24 cellular contexts compared by ENCODE assay signal in the genomic region with DNA sequence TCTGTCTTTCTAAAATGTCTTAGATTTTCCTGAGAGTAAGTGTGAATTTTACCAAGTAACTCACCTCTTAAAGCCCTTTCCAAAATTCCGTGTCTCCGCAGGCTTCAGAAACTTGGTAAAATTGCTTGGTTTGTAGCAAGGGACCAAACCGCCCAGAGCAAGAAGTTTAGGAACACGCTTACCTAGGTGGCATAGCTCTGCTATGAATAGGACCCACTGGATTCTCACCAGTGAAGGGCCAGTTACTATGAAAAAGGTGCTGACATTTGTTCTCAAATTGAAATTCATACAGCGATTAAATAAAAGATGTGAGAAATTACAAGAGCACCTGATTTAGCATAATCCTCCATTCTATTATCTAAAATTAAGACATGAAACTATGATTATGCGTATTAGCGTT. TPM values are rescaled to one million over a fixed set of nuclear protein-coding genes. Genes with fewer than 3 reads are reported as not detected.
A peak's percentile ranks its signal among the peaks of the same experiment; 100 is the strongest.
DNase-seq lines count a peak whose midpoint lies in the region; ATAC-seq and TF ChIP-seq lines count a peak whose summit lies in the region.
"Had no signal": no experiment of that assay in that cellular context is flagged by ENCODE, and none has a peak within 500 bp of the region (broad histone marks: within the 10 kb centered on the region; RNA-seq: fewer than 3 reads in every experiment).

No MANE protein-coding gene starts in this region.

- CTCF ChIA-PET in SK-N-SH (lab: Yijun Ruan, JAX) = interaction anchor here (1.1 to 4.5 kb wide), 8 partner anchors 20 to 503 kb away, joined by 3 to 91 read pairs (median 9); no protein-coding TSS in a partner anchor
- CTCF ChIA-PET in naive thymus-derived CD4-positive, alpha-beta T cell (lab: Charles Lee) = interaction anchor here (0.6 to 4.0 kb wide), 10 partner anchors 8 to 353 kb away, joined by 3 to 53 read pairs (median 6); no protein-coding TSS in a partner anchor

- no peak overlapping the region for H3K4me2 ChIP-seq in SK-N-SH

- no peaks in the 10 kb centered on the region for H3K36me3 ChIP-seq in SK-N-SH (replicated peaks in 1 of 2; ENCODE audit: control insufficient read depth in 1 of 2, insufficient read depth in 2 of 2, low read length in 1 of 2)
- no peaks in the 10 kb centered on the region for H3K36me3 ChIP-seq in HUES6 (ENCODE audit: control insufficient read depth, insufficient read depth, low read length)
- no peaks in the 10 kb centered on the region for H3K36me3 ChIP-seq in naive thymus-derived CD4-positive, alpha-beta T cell (ENCODE audit: control insufficient read depth in 2 of 3, insufficient read depth in 3 of 3, low read length in 3 of 3)
- H3K36me3 ChIP-seq: neutrophil, upper lobe of right lung had no signal

- H3F3A ChIP-seq in SK-N-SH (replicated peaks; ENCODE audit: insufficient read depth) = peaks cover 9% of the 10 kb centered on the region

- no peak overlapping the region for H3K27ac Mint-ChIP-seq in activated T-helper 17 cell treated with anti-CD3 and anti-CD28 coated beads, Interleukin-2, amount 50 U/mL, for 72 hours
- no peak overlapping the region for H3K27ac Mint-ChIP-seq in naive thymus-derived CD4-positive, alpha-beta T cell
- H3K27ac Mint-ChIP-seq: mesothelial cell of epicardium; stimulated activated naive CD8-positive, alpha-beta T cell treated with anti-CD3 and anti-CD28 coated beads, Interleukin-15, Interleukin-2, amounts not matched to agents 100 ng/mL and 50 ng/mL, for 24 hours had no signal

- H3K4me1 ChIP-seq in SK-N-SH (ENCODE audit: control insufficient read depth in 1 of 2, insufficient read depth in 2 of 2, low read depth in 1 of 2, low read length in 1 of 2) = no peaks in the 10 kb centered on the region
- peaks cover 5% of the 10 kb centered on the region for H3K4me1 ChIP-seq in HUES6 (ENCODE audit: control insufficient read depth, insufficient read depth, low read length)
- H3K4me1 ChIP-seq in naive thymus-derived CD4-positive, alpha-beta T cell (ENCODE audit: control insufficient read depth in 2 of 2, insufficient read depth in 2 of 2, low read length in 2 of 2) = no peaks in the 10 kb centered on the region
- H3K4me1 ChIP-seq: upper lobe of right lung had no signal

- 0 out of 2 replicates have a peak overlapping the region, but pooled peaks have one; percentile 56 for H2AFZ ChIP-seq in SK-N-SH (ENCODE audit: low read depth)

- ATAC-seq in SK-N-SH treated with all-trans-retinoic acid at 6 μM for 48 hours (no peak), GM19328 (IDR thresholded peaks at IDR 0.05; ENCODE audit: unreplicated experiment) (no peak)
- ATAC-seq in activated T-helper 17 cell treated with anti-CD3 and anti-CD28 coated beads, Interleukin-2, amount 50 U/mL, for 72 hours (replicated peaks) = no peak
- no peak for ATAC-seq in naive thymus-derived CD4-positive, alpha-beta T cell
- ATAC-seq: upper lobe of right lung had no signal

- POLR2A ChIA-PET in SK-N-SH (lab: Yijun Ruan, JAX) = interaction anchor here (1.2 kb wide), 1 partner anchor 54 kb away, joined by 3 read pairs; no protein-coding TSS in a partner anchor
- POLR2A ChIA-PET in naive thymus-derived CD4-positive, alpha-beta T cell (lab: Charles Lee) = interaction anchor here (0.6 to 2.1 kb wide), 3 partner anchors 56 to 1055 kb away, joined by 3 to 10 read pairs (median 3); no protein-coding TSS in a partner anchor

- no peaks in the 10 kb centered on the region for H3K9me3 Mint-ChIP-seq in activated T-helper 17 cell treated with anti-CD3 and anti-CD28 coated beads, Interleukin-2, amount 50 U/mL, for 72 hours
- no peaks in the 10 kb centered on the region for H3K9me3 Mint-ChIP-seq in naive thymus-derived CD4-positive, alpha-beta T cell
- H3K9me3 Mint-ChIP-seq: central memory CD8-positive, alpha-beta T cell; IgD-negative memory B cell; mesothelial cell of epicardium; stimulated activated naive CD8-positive, alpha-beta T cell treated with anti-CD3 and anti-CD28 coated beads, Interleukin-15, Interleukin-2, amounts not matched to agents 100 ng/mL and 50 ng/mL, for 24 hours had no signal

- peaks cover 11% of the 10 kb centered on the region for H3K27me3 Mint-ChIP-seq in activated T-helper 17 cell treated with anti-CD3 and anti-CD28 coated beads, Interleukin-2, amount 50 U/mL, for 72 hours
- peaks cover 11 to 21% (median 18%) of the 10 kb centered on the region in 5 donors for H3K27me3 Mint-ChIP-seq in naive thymus-derived CD4-positive, alpha-beta T cell
- H3K27me3 Mint-ChIP-seq: IgD-negative memory B cell had no signal

- TF ChIP-seq RAD21 in SK-N-SH (IDR thresholded peaks at IDR 0.05; ENCODE audit: low read length) = no peak

- H3K27me3 ChIP-seq in SK-N-SH (ENCODE audit: insufficient read depth) (no peaks in the 10 kb centered on the region), HUES6 (ENCODE audit: control insufficient read depth, insufficient read depth, low read length) (no peaks in the 10 kb centered on the region)
- H3K27me3 ChIP-seq in naive thymus-derived CD4-positive, alpha-beta T cell (ENCODE audit: control insufficient read depth in 2 of 2, insufficient read depth in 2 of 2, low read length in 2 of 2) = no peaks in the 10 kb centered on the region
- H3K27me3 ChIP-seq: upper lobe of right lung had no signal

- H3K9me3 ChIP-seq in SK-N-SH = no peaks in the 10 kb centered on the region
- H3K9me3 ChIP-seq in HUES6 (ENCODE audit: control insufficient read depth, insufficient read depth, low read depth, low read length) = no peaks in the 10 kb centered on the region
- no peaks in the 10 kb centered on the region for H3K9me3 ChIP-seq in naive thymus-derived CD4-positive, alpha-beta T cell (ENCODE audit: control insufficient read depth in 2 of 3, low read length in 3 of 3)
- H3K9me3 ChIP-seq: neutrophil, upper lobe of right lung had no signal

- TF ChIP-seq CTCF in SK-N-SH (IDR thresholded peaks at IDR 0.05) (no peak), GM10266 (IDR thresholded peaks at IDR 0.05; ENCODE audit: control insufficient read depth, insufficient read depth, low read depth, missing control alignments) (no peak)

- no peaks in the 10 kb centered on the region for H4K20me1 ChIP-seq in SK-N-SH (ENCODE audit: insufficient read depth)

- H3K4me3 Mint-ChIP-seq in activated T-helper 17 cell treated with anti-CD3 and anti-CD28 coated beads, Interleukin-2, amount 50 U/mL, for 72 hours = peak overlapping the region; percentile 63
- peak overlapping the region in 6 of 10 donors; percentile 61 to 85 (median 78) for H3K4me3 Mint-ChIP-seq in naive thymus-derived CD4-positive, alpha-beta T cell

- no peaks in the 10 kb centered on the region for H3K9me2 ChIP-seq in SK-N-SH

- no peaks in the 10 kb centered on the region for H3K4me1 Mint-ChIP-seq in activated T-helper 17 cell treated with anti-CD3 and anti-CD28 coated beads, Interleukin-2, amount 50 U/mL, for 72 hours
- H3K4me1 Mint-ChIP-seq in naive thymus-derived CD4-positive, alpha-beta T cell = peaks cover 0 to 5% (median 0%) of the 10 kb centered on the region in 7 donors
- H3K4me1 Mint-ChIP-seq: central memory CD8-positive, alpha-beta T cell had no signal

- H3K27ac ChIP-seq in SK-N-SH (ENCODE audit: low read depth in 2 of 2, low read length in 1 of 2) = no peak overlapping the region
- H3K27ac ChIP-seq in HUES6 (ENCODE audit: low read depth, low read length) = no peak overlapping the region
- H3K27ac ChIP-seq in naive thymus-derived CD4-positive, alpha-beta T cell (ENCODE audit: low read depth, low read length) = no peak overlapping the region
- H3K27ac ChIP-seq: C4-2B, neutrophil, upper lobe of right lung had no signal

- no peak overlapping the region; a peak in 1 of 4 replicates for H3K4me3 ChIP-seq in SK-N-SH (ENCODE audit: low read depth in 2 of 2, low read length in 1 of 2)
- peak overlapping the region; percentile 53; the same call in 1 of the 2 replicates for H3K4me3 ChIP-seq in HUES6 (ENCODE audit: low read depth, low read length)
- H3K4me3 ChIP-seq in naive thymus-derived CD4-positive, alpha-beta T cell (ENCODE audit: low read length) = no peak overlapping the region

- TF ChIP-seq EP300 in SK-N-SH (IDR thresholded peaks at IDR 0.05; ENCODE audit: borderline replicate concordance in 1 of 2, low read depth in 1 of 2, low read length in 1 of 2) = no peak

- DNase-seq in SK-N-SH (no peak), GM10266 (ENCODE audit: extremely low spot score) (no peak), KG1 (lab: John Stamatoyannopoulos, UW) (no peak)
- no peak for DNase-seq in naive thymus-derived CD4-positive, alpha-beta T cell
- DNase-seq: 8988T, amniotic stem cell, DMS79 treated with DMSO at 0.1 percent for 48 hours, kidney glomerular epithelial cell, NCI-H1092, NCI-H2081 treated with DMSO at 0.1 percent for 48 hours, NCI-H526 treated with DMSO at 0.1 percent for 48 hours, SW 1271, upper lobe of right lung had no signal

- intact Hi-C loops in naive thymus-derived CD4-positive, alpha-beta T cell (cut with micrococcal nuclease) = no loop called here

- no peaks in the 10 kb centered on the region for H3K79me2 ChIP-seq in SK-N-SH (ENCODE audit: insufficient read depth)

- WGBS in SK-N-SH (ENCODE audit: low lambda C conversion rate) = 86% methylated on average over 7 of the region's 7 CpGs

- H3K36me3 Mint-ChIP-seq in activated T-helper 17 cell treated with anti-CD3 and anti-CD28 coated beads, Interleukin-2, amount 50 U/mL, for 72 hours (ENCODE audit: low read depth) = no peaks in the 10 kb centered on the region
- H3K36me3 Mint-ChIP-seq in naive thymus-derived CD4-positive, alpha-beta T cell = no peaks in the 10 kb centered on the region
- H3K36me3 Mint-ChIP-seq: IgD-negative memory B cell, mesothelial cell of epicardium had no signal

- H3K9ac ChIP-seq in SK-N-SH (no peak overlapping the region), HUES6 (ENCODE audit: low read length) (no peak overlapping the region)

RNA-seq across cellular contexts. Expression of gene NME5, which starts 6.7 kb away (rescaled TPM):
- 3.7 and 4.1 TPM in 2 replicates for polyA plus RNA-seq in SK-N-SH (2012; rRNA removed)
- 5.4 and 7.6 TPM in 2 replicates for polyA plus RNA-seq in SK-N-SH (2012; cell fraction: cytosol; rRNA removed)
- polyA plus RNA-seq in SK-N-SH (2012; cell fraction: nucleus; rRNA removed) = 2.2 and 3.1 TPM in 2 replicates
- not detected for total RNA-seq in activated T-helper 17 cell treated with anti-CD3 and anti-CD28 coated beads, Interleukin-2, amount 50 U/mL, for 72 hours
- not detected for total RNA-seq in naive thymus-derived CD4-positive, alpha-beta T cell
- not detected for polyA plus RNA-seq in naive thymus-derived CD4-positive, alpha-beta T cell
- polyA plus RNA-seq: IgD-negative memory B cell had no signal

RNA-seq across cellular contexts. Expression of gene BRD8, which starts 45.9 kb away (rescaled TPM):
- 46.2 and 64.4 TPM in 2 replicates for polyA plus RNA-seq in SK-N-SH (2012; rRNA removed)
- polyA plus RNA-seq in SK-N-SH (2012; cell fraction: cytosol; rRNA removed) = 39.7 and 41.2 TPM in 2 replicates
- 74.6 and 144 TPM in 2 replicates for polyA plus RNA-seq in SK-N-SH (2012; cell fraction: nucleus; rRNA removed)
- total RNA-seq in activated T-helper 17 cell treated with anti-CD3 and anti-CD28 coated beads, Interleukin-2, amount 50 U/mL, for 72 hours = 100 to 1,000 TPM in 1 of 2 donors, 10 to 100 TPM in 1; 70.6 to 130 TPM
- total RNA-seq in naive thymus-derived CD4-positive, alpha-beta T cell = 10 to 100 TPM; 24.7 to 81.9 (median 66.1) TPM
- 10 to 100 TPM; 27.1 to 34.7 TPM for polyA plus RNA-seq in naive thymus-derived CD4-positive, alpha-beta T cell

RNA-seq across cellular contexts. Expression of gene KIF20A, which starts 46.4 kb away (rescaled TPM):
- 16.0 and 17.4 TPM in 2 replicates for polyA plus RNA-seq in SK-N-SH (2012; rRNA removed)
- 12.8 and 17.5 TPM in 2 replicates for polyA plus RNA-seq in SK-N-SH (2012; cell fraction: cytosol; rRNA removed)
- 10.1 and 19.3 TPM in 2 replicates for polyA plus RNA-seq in SK-N-SH (2012; cell fraction: nucleus; rRNA removed)
- total RNA-seq in activated T-helper 17 cell treated with anti-CD3 and anti-CD28 coated beads, Interleukin-2, amount 50 U/mL, for 72 hours = 10 to 100 TPM; 66.2 to 73.0 TPM
- total RNA-seq in naive thymus-derived CD4-positive, alpha-beta T cell = 10 to 100 TPM in 1 of 5 experiments, under 1 TPM in 1, not detected in 3; 0.29 to 34.1 TPM
- not detected for polyA plus RNA-seq in naive thymus-derived CD4-positive, alpha-beta T cell
- polyA plus RNA-seq: IgD-negative memory B cell had no signal

RNA-seq across cellular contexts. Expression of gene WNT8A, which starts 48.7 kb away (rescaled TPM):
- not detected in 2 replicates for polyA plus RNA-seq in SK-N-SH (2012; rRNA removed)
- polyA plus RNA-seq in SK-N-SH (2012; cell fraction: cytosol; rRNA removed) = not detected in 2 replicates
- not detected in 2 replicates for polyA plus RNA-seq in SK-N-SH (2012; cell fraction: nucleus; rRNA removed)
- not detected for total RNA-seq in activated T-helper 17 cell treated with anti-CD3 and anti-CD28 coated beads, Interleukin-2, amount 50 U/mL, for 72 hours
- not detected for total RNA-seq in naive thymus-derived CD4-positive, alpha-beta T cell
- not detected for polyA plus RNA-seq in naive thymus-derived CD4-positive, alpha-beta T cell
- total RNA-seq: mesothelial cell of epicardium, RPMI7951, upper lobe of right lung had no signal
- polyA plus RNA-seq: IgD-negative memory B cell had no signal
